In genomic region chr9:126722922-126723806, GRCh38 we compare ENCODE assay signal across 8 cellular contexts.
DNase-seq lines count a peak whose midpoint lies in the region; ATAC-seq and TF ChIP-seq lines count a peak whose summit lies in the region.

No MANE protein-coding gene starts in this region.

- TF ChIP-seq RAD21 in liver (IDR thresholded peaks at IDR 0.05) = no peak

- WGBS in liver = 5% methylated on average over 68 of the region's 68 CpGs

- ATAC-seq in HG03354 (IDR thresholded peaks at IDR 0.05; ENCODE audit: poor library complexity, severe bottlenecking, unreplicated experiment) = peak; percentile 45

- TF ChIP-seq CTCF in brain microvascular endothelial cell (IDR thresholded peaks at IDR 0.05; ENCODE audit: low read depth, low read length, missing control alignments) (no peak), liver (IDR thresholded peaks at IDR 0.05; ENCODE audit: low read depth, low read length, missing input control) (no peak)

- H3K9me3 ChIP-seq in liver (ENCODE audit: control insufficient read depth in 4 of 4, low read length in 3 of 4) = no peaks in the 10 kb centered on the region

- H3K4me1 ChIP-seq in liver (ENCODE audit: control insufficient read depth in 4 of 4, insufficient read depth in 4 of 4, low read length in 3 of 4) = peaks cover 0 to 8% (median 5%) of the 10 kb centered on the region in 4 donors

- in situ Hi-C loops in brain microvascular endothelial cell (cut with HindIII; ENCODE audit: low pct_ligation_motif_present, low sequenced_read_pairs) = no loop called here

- peak overlapping the region; percentile 47 for H3K4me3 ChIP-seq in brain microvascular endothelial cell (ENCODE audit: low read depth, low read length)
- H3K4me3 ChIP-seq in liver (ENCODE audit: low read depth in 1 of 3, low read length in 3 of 3) = peak overlapping the region in 2 of 3 donors; percentile 6 to 57

- H3K36me3 ChIP-seq in brain microvascular endothelial cell (replicated peaks) (no peaks in the 10 kb centered on the region), liver (ENCODE audit: control insufficient read depth in 4 of 4, insufficient read depth in 3 of 4, low read depth in 1 of 4, low read length in 3 of 4) (no peaks in the 10 kb centered on the region)

- H3K27me3 ChIP-seq in brain microvascular endothelial cell (replicated peaks) = no peaks in the 10 kb centered on the region
- peaks cover 0 to 7% (median 0%) of the 10 kb centered on the region in 4 donors for H3K27me3 ChIP-seq in liver (ENCODE audit: control insufficient read depth in 4 of 4, insufficient read depth in 4 of 4, low read length in 3 of 4)

- no peak overlapping the region for H3K9ac ChIP-seq in liver (ENCODE audit: low read depth in 1 of 2, low read length in 2 of 2)

- H3K27ac ChIP-seq in brain microvascular endothelial cell (no peak overlapping the region), liver (ENCODE audit: low read depth in 1 of 2, low read length in 2 of 2) (peak overlapping the region; percentile 25 to 57)

- DNase-seq in NCI-H2081 (lab: John Stamatoyannopoulos, UW) (peak; percentile 27 to 68), NCI-H2081 treated with DMSO at 0.1 percent for 48 hours (lab: John Stamatoyannopoulos, UW) (no peak), T-helper 9 cell (peak; percentile 70), brain microvascular endothelial cell (no peak), COLO829 (ENCODE audit: low spot score) (no peak)
- DNase-seq in stimulated activated CD4-positive, alpha-beta T cell treated with anti-CD3 and anti-CD28 coated beads, TNF-alpha, amount 100 ng/mL, for 48 hours (ENCODE audit: low read depth in 3 of 3) = peak; percentile 43 to 66 (median 59)

TF ChIP-seq in liver, 16 proteins besides CTCF, POLR2A, EP300 and RAD21:
- TF ChIP-seq YY1 (IDR thresholded peaks at IDR 0.05) (no peak), GABPA (IDR thresholded peaks at IDR 0.05 in 1 of 2, conservative IDR thresholded peaks at IDR 0.05 in 1 of 2) (no peak), HNF4G (IDR thresholded peaks at IDR 0.05) (no peak), MAX (IDR thresholded peaks at IDR 0.05) (no peak), FOXA2 (IDR thresholded peaks at IDR 0.05) (no peak), TAF1 (conservative IDR thresholded peaks at IDR 0.05) (no peak), FOXA1 (IDR thresholded peaks at IDR 0.05) (no peak)
TF ChIP-seq in liver: peak in this region for 0.

Comparison
In these comparisons a context has a peak if more than half of its experiments do, and no peak if none do; other contexts are left out.
1. DNase-seq: peak in NCI-H2081 (2 of 2), T-helper 9 cell (single experiment) and stimulated activated CD4-positive, alpha-beta T cell treated with anti-CD3 and anti-CD28 coated beads, TNF-alpha, amount 100 ng/mL, for 48 hours (3 of 3); none in NCI-H2081 treated with DMSO at 0.1 percent for 48 hours (single experiment), brain microvascular endothelial cell (single experiment) and COLO829 (single experiment).